1 cellular context compared by ENCODE assay signal in genomic region chr19:54158812-54159351, GRCh38.
TF ChIP-seq lines count a peak whose summit lies in the region.

No MANE protein-coding gene starts in this region.

TF ChIP-seq in K562, 482 proteins besides CTCF, POLR2A, EP300 and RAD21 (continued from another document and continues in another):
- TF ChIP-seq CGGBP1 (CRISPR knock-in tag; IDR thresholded peaks at IDR 0.05) (no peak), ZNF280B (CRISPR knock-in tag; IDR thresholded peaks at IDR 0.05) (no peak), MTA1 (IDR thresholded peaks at IDR 0.05; ENCODE audit: borderline replicate concordance) (no peak), ZNF232 (CRISPR knock-in tag; IDR thresholded peaks at IDR 0.05) (no peak), ATF1 (CRISPR knock-in tag; IDR thresholded peaks at IDR 0.05) (no peak), ATF1 (tag; IDR thresholded peaks at IDR 0.05) (no peak), LARP7 (IDR thresholded peaks at IDR 0.05) (no peak), JUND (IDR thresholded peaks at IDR 0.05; ENCODE audit: borderline replicate concordance, low read depth, low read length) (no peak), JUND (tag; IDR thresholded peaks at IDR 0.05; ENCODE audit: borderline replicate concordance, low read depth, low read length) (no peak), HLTF (IDR thresholded peaks at IDR 0.05) (no peak), ZNF395 (CRISPR knock-in tag; IDR thresholded peaks at IDR 0.05) (no peak), HSF4 (CRISPR knock-in tag; IDR thresholded peaks at IDR 0.05; ENCODE audit: borderline replicate concordance) (no peak), U2AF1 (optimal IDR thresholded peaks at IDR 0.05; ENCODE audit: low read depth, low read length) (no peak), CSDE1 (IDR thresholded peaks at IDR 0.05) (no peak), GTF3C2 (IDR thresholded peaks at IDR 0.05; ENCODE audit: borderline replicate concordance, extremely low read depth, insufficient read length) (no peak), HNRNPK (IDR thresholded peaks at IDR 0.05; ENCODE audit: low read depth, low read length, poor library complexity, severe bottlenecking) (no peak), ZFP1 (CRISPR knock-in tag; IDR thresholded peaks at IDR 0.05) (no peak), GABPB1 (CRISPR knock-in tag; IDR thresholded peaks at IDR 0.05) (no peak), ZNF146 (CRISPR knock-in tag; IDR thresholded peaks at IDR 0.05; ENCODE audit: unreplicated experiment) (no peak), ZNF239 (CRISPR knock-in tag; IDR thresholded peaks at IDR 0.05) (no peak), ZNF175 (CRISPR knock-in tag; IDR thresholded peaks at IDR 0.05; ENCODE audit: low read depth) (0 out of 2 replicates have a peak, but pooled peaks have one; percentile 10), HOXB6 (CRISPR knock-in tag; IDR thresholded peaks at IDR 0.05; ENCODE audit: borderline replicate concordance) (no peak), BCOR (IDR thresholded peaks at IDR 0.05) (peak; percentile 52; the same call in 1 of the 2 replicates), SMARCA5 (IDR thresholded peaks at IDR 0.05) (peak; percentile 66), ZZZ3 (IDR thresholded peaks at IDR 0.05) (no peak), SMAD4 (CRISPR knock-in tag; conservative IDR thresholded peaks at IDR 0.05) (no peak), XRCC4 (IDR thresholded peaks at IDR 0.05; ENCODE audit: extremely low read depth, insufficient read depth, insufficient read length) (no peak), ETS1 (conservative IDR thresholded peaks at IDR 0.05; ENCODE audit: control insufficient read depth, low read depth, low read length) (no peak), ZNF354B (CRISPR knock-in tag; IDR thresholded peaks at IDR 0.05) (no peak), ZBTB11 (CRISPR knock-in tag; IDR thresholded peaks at IDR 0.05) (no peak)
- TF ChIP-seq, protein P1, sequence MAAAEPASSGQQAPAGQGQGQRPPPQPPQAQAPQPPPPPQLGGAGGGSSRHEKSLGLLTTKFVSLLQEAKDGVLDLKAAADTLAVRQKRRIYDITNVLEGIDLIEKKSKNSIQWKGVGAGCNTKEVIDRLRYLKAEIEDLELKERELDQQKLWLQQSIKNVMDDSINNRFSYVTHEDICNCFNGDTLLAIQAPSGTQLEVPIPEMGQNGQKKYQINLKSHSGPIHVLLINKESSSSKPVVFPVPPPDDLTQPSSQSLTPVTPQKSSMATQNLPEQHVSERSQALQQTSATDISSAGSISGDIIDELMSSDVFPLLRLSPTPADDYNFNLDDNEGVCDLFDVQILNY (CRISPR knock-in tag; IDR thresholded peaks at IDR 0.05), result 0 out of 2 replicates have a peak, but pooled peaks have one; percentile 23
- TF ChIP-seq, protein P2, sequence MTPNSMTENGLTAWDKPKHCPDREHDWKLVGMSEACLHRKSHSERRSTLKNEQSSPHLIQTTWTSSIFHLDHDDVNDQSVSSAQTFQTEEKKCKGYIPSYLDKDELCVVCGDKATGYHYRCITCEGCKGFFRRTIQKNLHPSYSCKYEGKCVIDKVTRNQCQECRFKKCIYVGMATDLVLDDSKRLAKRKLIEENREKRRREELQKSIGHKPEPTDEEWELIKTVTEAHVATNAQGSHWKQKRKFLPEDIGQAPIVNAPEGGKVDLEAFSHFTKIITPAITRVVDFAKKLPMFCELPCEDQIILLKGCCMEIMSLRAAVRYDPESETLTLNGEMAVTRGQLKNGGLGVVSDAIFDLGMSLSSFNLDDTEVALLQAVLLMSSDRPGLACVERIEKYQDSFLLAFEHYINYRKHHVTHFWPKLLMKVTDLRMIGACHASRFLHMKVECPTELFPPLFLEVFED (CRISPR knock-in tag; conservative IDR thresholded peaks at IDR 0.05), result 0 out of 2 replicates have a peak, but pooled peaks have one; percentile 19
- TF ChIP-seq, protein P3, sequence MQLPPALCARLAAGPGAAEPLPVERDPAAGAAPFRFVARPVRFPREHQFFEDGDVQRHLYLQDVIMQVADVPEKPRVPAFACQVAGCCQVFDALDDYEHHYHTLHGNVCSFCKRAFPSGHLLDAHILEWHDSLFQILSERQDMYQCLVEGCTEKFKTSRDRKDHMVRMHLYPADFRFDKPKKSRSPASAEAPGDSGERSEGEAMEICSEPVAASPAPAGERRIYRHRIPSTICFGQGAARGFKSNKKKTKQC (CRISPR knock-in tag; IDR thresholded peaks at IDR 0.05), result no peak
- TF ChIP-seq, protein P4, sequence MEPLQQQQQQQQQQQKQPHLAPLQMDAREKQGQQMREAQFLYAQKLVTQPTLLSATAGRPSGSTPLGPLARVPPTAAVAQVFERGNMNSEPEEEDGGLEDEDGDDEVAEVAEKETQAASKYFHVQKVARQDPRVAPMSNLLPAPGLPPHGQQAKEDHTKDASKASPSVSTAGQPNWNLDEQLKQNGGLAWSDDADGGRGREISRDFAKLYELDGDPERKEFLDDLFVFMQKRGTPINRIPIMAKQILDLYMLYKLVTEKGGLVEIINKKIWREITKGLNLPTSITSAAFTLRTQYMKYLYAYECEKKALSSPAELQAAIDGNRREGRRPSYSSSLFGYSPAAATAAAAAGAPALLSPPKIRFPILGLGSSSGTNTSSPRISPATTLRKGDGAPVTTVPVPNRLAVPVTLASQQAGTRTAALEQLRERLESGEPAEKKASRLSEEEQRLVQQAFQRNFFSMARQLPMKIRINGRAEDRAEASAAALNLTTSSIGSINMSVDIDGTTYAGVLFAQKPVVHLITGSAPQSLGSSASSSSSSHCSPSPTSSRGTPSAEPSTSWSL (CRISPR knock-in tag; IDR thresholded peaks at IDR 0.05; ENCODE audit: borderline replicate concordance), result no peak
- TF ChIP-seq, protein P5, sequence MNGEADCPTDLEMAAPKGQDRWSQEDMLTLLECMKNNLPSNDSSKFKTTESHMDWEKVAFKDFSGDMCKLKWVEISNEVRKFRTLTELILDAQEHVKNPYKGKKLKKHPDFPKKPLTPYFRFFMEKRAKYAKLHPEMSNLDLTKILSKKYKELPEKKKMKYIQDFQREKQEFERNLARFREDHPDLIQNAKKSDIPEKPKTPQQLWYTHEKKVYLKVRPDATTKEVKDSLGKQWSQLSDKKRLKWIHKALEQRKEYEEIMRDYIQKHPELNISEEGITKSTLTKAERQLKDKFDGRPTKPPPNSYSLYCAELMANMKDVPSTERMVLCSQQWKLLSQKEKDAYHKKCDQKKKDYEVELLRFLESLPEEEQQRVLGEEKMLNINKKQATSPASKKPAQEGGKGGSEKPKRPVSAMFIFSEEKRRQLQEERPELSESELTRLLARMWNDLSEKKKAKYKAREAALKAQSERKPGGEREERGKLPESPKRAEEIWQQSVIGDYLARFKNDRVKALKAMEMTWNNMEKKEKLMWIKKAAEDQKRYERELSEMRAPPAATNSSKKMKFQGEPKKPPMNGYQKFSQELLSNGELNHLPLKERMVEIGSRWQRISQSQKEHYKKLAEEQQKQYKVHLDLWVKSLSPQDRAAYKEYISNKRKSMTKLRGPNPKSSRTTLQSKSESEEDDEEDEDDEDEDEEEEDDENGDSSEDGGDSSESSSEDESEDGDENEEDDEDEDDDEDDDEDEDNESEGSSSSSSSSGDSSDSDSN (IDR thresholded peaks at IDR 0.05; ENCODE audit: borderline replicate concordance in 1 of 2, low read depth in 2 of 2, low read length in 2 of 2), result no peak
- TF ChIP-seq, protein P6, sequence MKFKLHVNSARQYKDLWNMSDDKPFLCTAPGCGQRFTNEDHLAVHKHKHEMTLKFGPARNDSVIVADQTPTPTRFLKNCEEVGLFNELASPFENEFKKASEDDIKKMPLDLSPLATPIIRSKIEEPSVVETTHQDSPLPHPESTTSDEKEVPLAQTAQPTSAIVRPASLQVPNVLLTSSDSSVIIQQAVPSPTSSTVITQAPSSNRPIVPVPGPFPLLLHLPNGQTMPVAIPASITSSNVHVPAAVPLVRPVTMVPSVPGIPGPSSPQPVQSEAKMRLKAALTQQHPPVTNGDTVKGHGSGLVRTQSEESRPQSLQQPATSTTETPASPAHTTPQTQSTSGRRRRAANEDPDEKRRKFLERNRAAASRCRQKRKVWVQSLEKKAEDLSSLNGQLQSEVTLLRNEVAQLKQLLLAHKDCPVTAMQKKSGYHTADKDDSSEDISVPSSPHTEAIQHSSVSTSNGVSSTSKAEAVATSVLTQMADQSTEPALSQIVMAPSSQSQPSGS (CRISPR knock-in tag; IDR thresholded peaks at IDR 0.05), result no peak
- TF ChIP-seq, protein P7, sequence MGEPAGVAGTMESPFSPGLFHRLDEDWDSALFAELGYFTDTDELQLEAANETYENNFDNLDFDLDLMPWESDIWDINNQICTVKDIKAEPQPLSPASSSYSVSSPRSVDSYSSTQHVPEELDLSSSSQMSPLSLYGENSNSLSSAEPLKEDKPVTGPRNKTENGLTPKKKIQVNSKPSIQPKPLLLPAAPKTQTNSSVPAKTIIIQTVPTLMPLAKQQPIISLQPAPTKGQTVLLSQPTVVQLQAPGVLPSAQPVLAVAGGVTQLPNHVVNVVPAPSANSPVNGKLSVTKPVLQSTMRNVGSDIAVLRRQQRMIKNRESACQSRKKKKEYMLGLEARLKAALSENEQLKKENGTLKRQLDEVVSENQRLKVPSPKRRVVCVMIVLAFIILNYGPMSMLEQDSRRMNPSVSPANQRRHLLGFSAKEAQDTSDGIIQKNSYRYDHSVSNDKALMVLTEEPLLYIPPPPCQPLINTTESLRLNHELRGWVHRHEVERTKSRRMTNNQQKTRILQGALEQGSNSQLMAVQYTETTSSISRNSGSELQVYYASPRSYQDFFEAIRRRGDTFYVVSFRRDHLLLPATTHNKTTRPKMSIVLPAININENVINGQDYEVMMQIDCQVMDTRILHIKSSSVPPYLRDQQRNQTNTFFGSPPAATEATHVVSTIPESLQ (CRISPR knock-in tag; IDR thresholded peaks at IDR 0.05), result no peak
